25 cellular contexts compared by ENCODE assay signal in genomic region chr2:241947876-241948275, GRCh38.
DNase-seq lines count a peak whose midpoint lies in the region; ATAC-seq and TF ChIP-seq lines count a peak whose summit lies in the region.
"Had no signal": no experiment of that assay in that cellular context is flagged by ENCODE, and none has a peak within 500 bp of the region (broad histone marks: within the 10 kb centered on the region; RNA-seq: fewer than 3 reads in every experiment).

No MANE protein-coding gene starts in this region.

- H3K9me3 ChIP-seq in Caco-2 (no peaks in the 10 kb centered on the region), Peyer's patch (no peaks in the 10 kb centered on the region), sigmoid colon (no peaks in the 10 kb centered on the region)
- H3K9me3 ChIP-seq: A549, HAP-1, SJSA1 had no signal

- H3K36me3 ChIP-seq in Caco-2 (ENCODE audit: control insufficient read depth, insufficient read depth, low read length) (no peaks in the 10 kb centered on the region), Peyer's patch (no peaks in the 10 kb centered on the region), sigmoid colon (no peaks in the 10 kb centered on the region)
- H3K36me3 ChIP-seq: HAP-1, SJSA1 had no signal

- intact Hi-C loops in Caco-2 (cut with micrococcal nuclease; ENCODE audit: unreplicated experiment) (no loop called here), sigmoid colon (cut with DNase I) (no loop called here)

- no peaks in the 10 kb centered on the region for H3K36me3 Mint-ChIP-seq in Caco-2 (ENCODE audit: insufficient read depth, unreplicated experiment)
- peaks cover 13% of the 10 kb centered on the region for H3K36me3 Mint-ChIP-seq in memory B cell
- H3K36me3 Mint-ChIP-seq: CD4-positive, alpha-beta memory T cell had no signal

- peak overlapping the region; percentile 2 for H3K4me3 Mint-ChIP-seq in Caco-2 (ENCODE audit: unreplicated experiment)
- no peak overlapping the region for H3K4me3 Mint-ChIP-seq in memory B cell
- H3K4me3 Mint-ChIP-seq: CD4-positive, alpha-beta memory T cell; HFFc6 had no signal

- no peak overlapping the region for H3K27ac ChIP-seq in Peyer's patch
- H3K27ac ChIP-seq in sigmoid colon = no peak overlapping the region
- H3K27ac ChIP-seq: A549, GM23248, SJSA1 had no signal

- WGBS in sigmoid colon, 2 donors = 91 to 93% methylated on average over 19 of the region's 19 CpGs

- in situ Hi-C loops in KBM-7 (cut with MboI; ENCODE audit: low pct_unique_long_range_greater_than_20kb, low sequenced_read_pairs) = no loop called here

- TF ChIP-seq POLR2A in Peyer's patch (IDR thresholded peaks at IDR 0.05) (no peak), sigmoid colon (IDR thresholded peaks at IDR 0.05) (no peak)

- H3K27me3 Mint-ChIP-seq in Caco-2 (ENCODE audit: insufficient read depth, unreplicated experiment) (peaks cover 6% of the 10 kb centered on the region), memory B cell (no peaks in the 10 kb centered on the region)
- H3K27me3 Mint-ChIP-seq: CD4-positive, alpha-beta memory T cell had no signal

- CTCF ChIA-PET in Caco-2 (lab: Charles Lee) = interaction anchor here (0.6 kb wide), 1 partner anchor 15 kb away, joined by 3 read pairs; no protein-coding TSS in a partner anchor

- H3K4me1 ChIP-seq in Caco-2 = peaks cover 8% of the 10 kb centered on the region; the same call in 1 of the 2 replicates
- peaks cover 0 to 8% (median 2%) of the 10 kb centered on the region in 4 donors for H3K4me1 ChIP-seq in Peyer's patch
- peaks cover 0 to 9% (median 4%) of the 10 kb centered on the region in 4 donors for H3K4me1 ChIP-seq in sigmoid colon
- H3K4me1 ChIP-seq: A549 had no signal

- TF ChIP-seq CTCF in Caco-2 (IDR thresholded peaks at IDR 0.05; ENCODE audit: insufficient read depth in 1 of 2, low read depth in 1 of 2, low read length in 1 of 2, severe bottlenecking in 1 of 2, unreplicated experiment in 1 of 2) (no peak), Peyer's patch (IDR thresholded peaks at IDR 0.05) (no peak), sigmoid colon (IDR thresholded peaks at IDR 0.05) (no peak)

- DNase-seq in Caco-2 (no peak), Peyer's patch (peak in 2 of 3 donors; percentile 15 to 39), memory B cell (ENCODE audit: low spot score in 2 of 2) (no peak), sigmoid colon (peak; percentile 54), KBM-7 (no peak)
- DNase-seq: C1 segment of cervical spinal cord; CD4-positive, alpha-beta memory T cell; COR-L47; GM23248; HFFc6; Kasumi-1; NCI-H1092 treated with DMSO at 0.1 percent for 48 hours; NCI-H1436; NCI-H187; NCI-H2081 treated with DMSO at 0.1 percent for 48 hours; NCI-H345; NCI-H524; NCI-H748 treated with DMSO at 0.1 percent for 48 hours; PC-3; Right ventricle myocardium superior had no signal

- no peak for ATAC-seq in memory B cell (ENCODE audit: low read depth)
- ATAC-seq in HG02678 (IDR thresholded peaks at IDR 0.05; ENCODE audit: unreplicated experiment) = no peak
- ATAC-seq in HG02884 (IDR thresholded peaks at IDR 0.05; ENCODE audit: unreplicated experiment) = no peak
- ATAC-seq: A549, PC-3 had no signal

- no TSS peak for BruUV-seq in Caco-2 (replicated peaks; lab: Mats Ljungman, UMichigan)

- no peak overlapping the region for H3K27ac Mint-ChIP-seq in Caco-2 (ENCODE audit: unreplicated experiment)
- peak overlapping the region; percentile 32 for H3K27ac Mint-ChIP-seq in memory B cell
- H3K27ac Mint-ChIP-seq: HFFc6 had no signal

- POLR2A ChIA-PET in Caco-2 (lab: Charles Lee) = no interaction called here

- H3K9me3 Mint-ChIP-seq in Caco-2 (ENCODE audit: unreplicated experiment) = no peaks in the 10 kb centered on the region
- H3K9me3 Mint-ChIP-seq in memory B cell = no peaks in the 10 kb centered on the region
- H3K9me3 Mint-ChIP-seq: CD4-positive, alpha-beta memory T cell had no signal

- TF ChIP-seq EP300 in sigmoid colon (IDR thresholded peaks at IDR 0.05) = no peak

- H3K27me3 ChIP-seq in Caco-2 (replicated peaks; ENCODE audit: control insufficient read depth, insufficient read depth, low read length) (no peaks in the 10 kb centered on the region), Peyer's patch (no peaks in the 10 kb centered on the region), sigmoid colon (peaks cover 0 to 26% (median 0%) of the 10 kb centered on the region in 3 donors)

- no peak overlapping the region for H3K4me3 ChIP-seq in Caco-2 (ENCODE audit: low read depth, low read length)
- H3K4me3 ChIP-seq in Peyer's patch = no peak overlapping the region
- H3K4me3 ChIP-seq in sigmoid colon = no peak overlapping the region
- H3K4me3 ChIP-seq: A549, GM23248, HAP-1, SJSA1 had no signal

- no peaks in the 10 kb centered on the region for H3K4me1 Mint-ChIP-seq in Caco-2 (ENCODE audit: low read depth, unreplicated experiment)
- H3K4me1 Mint-ChIP-seq in memory B cell = peaks cover 18% of the 10 kb centered on the region

Comparison
In these comparisons a context has a peak if more than half of its experiments do, and no peak if none do; other contexts are left out.
1. DNase-seq: peak in Peyer's patch (2 of 3) and sigmoid colon (single experiment); none in Caco-2 (0 of 2), memory B cell (0 of 2) and KBM-7 (single experiment).